In the genomic region with DNA sequence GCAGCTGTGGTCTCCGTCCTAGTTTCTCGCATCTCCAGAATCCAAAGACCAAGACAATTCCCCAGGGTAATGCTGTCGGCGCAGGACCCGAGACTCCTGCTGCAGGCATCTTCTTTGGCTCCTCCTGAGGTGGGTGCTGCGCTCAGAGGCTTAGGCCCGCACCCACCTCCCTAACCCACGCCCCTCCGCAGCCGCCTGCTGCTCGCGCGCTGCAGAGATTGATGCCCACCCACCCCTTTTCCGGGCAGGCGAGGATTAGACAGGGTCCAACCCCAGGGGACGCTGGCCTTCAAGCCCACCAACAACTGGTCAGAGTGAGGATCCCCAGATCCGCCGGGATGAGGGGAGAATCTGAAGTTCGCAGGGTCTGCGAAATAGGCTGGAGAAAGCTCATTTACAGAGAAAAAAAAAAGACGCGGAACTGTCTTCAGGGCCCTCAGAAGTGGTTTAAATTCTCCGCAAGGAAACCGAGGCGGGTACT, we compare ENCODE assay signal across 8 cellular contexts. TPM values are rescaled to one million over a fixed set of nuclear protein-coding genes. Genes with fewer than 3 reads are reported as not detected.
DNase-seq lines count a peak whose midpoint lies in the region; ATAC-seq and TF ChIP-seq lines count a peak whose summit lies in the region.

No MANE protein-coding gene starts in this region.

- H3K36me3 ChIP-seq in SK-N-MC (ENCODE audit: insufficient read depth, low read length) (peaks cover 8% of the 10 kb centered on the region; the same call in 1 of the 2 replicates), esophagus muscularis mucosa (no peaks in the 10 kb centered on the region), A673 (ENCODE audit: insufficient read depth, low read length, poor library complexity, severe bottlenecking) (peaks cover 5% of the 10 kb centered on the region)

- peak overlapping the region; percentile 59 for H3K9ac ChIP-seq in SK-N-MC (ENCODE audit: insufficient read length)

- DNase-seq in AG10803 (ENCODE audit: low read depth): no peak
- no peak for DNase-seq in SK-N-MC (ENCODE audit: low read depth, low spot score)
- no peak for DNase-seq in esophagus muscularis mucosa (ENCODE audit: extremely low spot score)
- no peak for DNase-seq in neural crest cell (ENCODE audit: low read depth, low spot score)
- DNase-seq in posterior cingulate gyrus: no peak
- no peak for DNase-seq in amniotic stem cell (lab: John Stamatoyannopoulos, UW)
- DNase-seq in A673 (ENCODE audit: low spot score): no peak

- TF ChIP-seq POLR2A in esophagus muscularis mucosa (IDR thresholded peaks at IDR 0.05; ENCODE audit: low read depth): no peak

- peak overlapping the region; percentile 48 for H3K4me3 Mint-ChIP-seq in neural crest cell

- H3K4me3 ChIP-seq in AG10803 (ENCODE audit: low read length) (peak overlapping the region; percentile 64), SK-N-MC (no peak overlapping the region), esophagus muscularis mucosa (peak overlapping the region; percentile 45 to 53 (median 48)), A673 (ENCODE audit: low read depth, low read length, poor library complexity, severe bottlenecking) (no peak overlapping the region)

- intact Hi-C loops in esophagus muscularis mucosa (cut with DNase I) (no loop called here), posterior cingulate gyrus (cut with DNase I) (no loop called here), A673 (cut with micrococcal nuclease; ENCODE audit: unreplicated experiment) (no loop called here)

- H3K27ac ChIP-seq in SK-N-MC (peak overlapping the region; percentile 30; the same call in 1 of the 2 replicates), esophagus muscularis mucosa (replicated peaks in 1 of 4) (peak overlapping the region; percentile 50 to 67 (median 62)), A673 (ENCODE audit: low read depth, low read length, poor library complexity, severe bottlenecking) (no peak overlapping the region)

- POLR2A ChIA-PET in A673 (lab: Charles Lee; ENCODE audit: low non-redundant PET): no interaction called here

- no peaks in the 10 kb centered on the region for H3K36me3 Mint-ChIP-seq in neural crest cell (ENCODE audit: low read depth)

- WGBS in esophagus muscularis mucosa: 31% methylated on average over 24 of the region's 25 CpGs

- peaks cover 12% of the 10 kb centered on the region for H3K9me3 Mint-ChIP-seq in neural crest cell

- ATAC-seq in GM21390 (IDR thresholded peaks at IDR 0.05; ENCODE audit: unreplicated experiment): no peak

- H3K27me3 Mint-ChIP-seq in neural crest cell (ENCODE audit: low read depth): peaks cover 61% of the 10 kb centered on the region

- no peak overlapping the region for H3K27ac Mint-ChIP-seq in neural crest cell (ENCODE audit: unreplicated experiment)

- H3K4me1 ChIP-seq in esophagus muscularis mucosa: peaks cover 19 to 23% (median 21%) of the 10 kb centered on the region in 4 donors
- H3K4me1 ChIP-seq in A673 (ENCODE audit: insufficient read depth, low read length, poor library complexity, severe bottlenecking): peaks cover 4% of the 10 kb centered on the region

- no TSS peak for BruUV-seq in A673 (replicated peaks; lab: Mats Ljungman, UMichigan)

- peaks cover 5% of the 10 kb centered on the region for H3K4me1 Mint-ChIP-seq in neural crest cell

- CTCF ChIA-PET in A673 (lab: Charles Lee): no interaction called here

- no peak for TF ChIP-seq EP300 in esophagus muscularis mucosa (IDR thresholded peaks at IDR 0.05)

- H3K9me3 ChIP-seq in SK-N-MC (ENCODE audit: low read depth, low read length) (no peaks in the 10 kb centered on the region), esophagus muscularis mucosa (peaks cover 0 to 8% (median 3%) of the 10 kb centered on the region in 4 donors), A673 (ENCODE audit: low read depth, low read length, poor library complexity, severe bottlenecking) (no peaks in the 10 kb centered on the region)

- H3K27me3 ChIP-seq in esophagus muscularis mucosa (peaks cover 0 to 44% (median 12%) of the 10 kb centered on the region in 4 donors), A673 (replicated peaks; ENCODE audit: insufficient read depth, low read depth, low read length, poor library complexity) (no peaks in the 10 kb centered on the region)

- no peak for TF ChIP-seq CTCF in AG10803 (conservative IDR thresholded peaks at IDR 0.05; ENCODE audit: low read length)
- no peak for TF ChIP-seq CTCF in esophagus muscularis mucosa (IDR thresholded peaks at IDR 0.05)
- TF ChIP-seq CTCF in neural crest cell (conservative IDR thresholded peaks at IDR 0.05): no peak
- no peak for TF ChIP-seq CTCF in A673 (conservative IDR thresholded peaks at IDR 0.05; ENCODE audit: low read depth, low read length)

RNA-seq across cellular contexts. Expression of a gene that starts 27.9 kb away (rescaled TPM):
- total RNA-seq in esophagus muscularis mucosa (10 to 100 TPM; 16.2 to 30.5 (median 22.7) TPM), neural crest cell (17.6 and 20.2 TPM in 2 replicates), A673 (2021) (132 and 141 TPM in 2 replicates)

Comparison
In these comparisons a context has a peak if more than half of its experiments do, and no peak if none do; other contexts are left out.
1. H3K4me3 ChIP-seq: peak in AG10803 (single experiment) and esophagus muscularis mucosa (4 of 4); none in SK-N-MC (single experiment) and A673 (single experiment).